20 cellular contexts compared by ENCODE assay signal in the genomic region with DNA sequence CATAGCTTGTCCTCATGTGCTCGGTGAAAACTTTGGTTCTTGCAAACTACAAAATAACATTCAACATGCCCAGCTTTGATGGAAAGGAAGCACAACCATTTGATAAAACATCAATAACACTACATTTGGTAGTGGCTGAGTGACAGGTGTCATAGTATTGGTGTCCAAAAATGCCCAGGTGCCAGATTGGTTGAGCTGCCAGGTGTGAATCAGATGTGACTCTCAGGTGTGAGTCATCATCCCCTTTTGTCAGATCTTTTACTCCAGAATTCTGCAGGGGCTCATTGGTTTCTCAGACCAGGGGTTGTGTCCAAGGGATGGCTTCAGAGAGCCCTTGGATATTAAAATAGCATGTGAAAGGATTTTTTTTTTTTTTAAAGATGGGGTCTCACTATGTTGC. TPM values are rescaled to one million over a fixed set of nuclear protein-coding genes. Genes with fewer than 3 reads are reported as not detected.
A peak's percentile ranks its signal among the peaks of the same experiment; 100 is the strongest.
DNase-seq lines count a peak whose midpoint lies in the region; ATAC-seq and TF ChIP-seq lines count a peak whose summit lies in the region.
"Had no signal": no experiment of that assay in that cellular context is flagged by ENCODE, and none has a peak within 500 bp of the region (broad histone marks: within the 10 kb centered on the region; RNA-seq: fewer than 3 reads in every experiment).

No MANE protein-coding gene starts in this region.

- intact Hi-C loops in CD4-positive, alpha-beta memory T cell (cut with micrococcal nuclease), result no loop called here

- peaks cover 96% of the 10 kb centered on the region for H3K36me3 ChIP-seq in CD4-positive, alpha-beta memory T cell (ENCODE audit: insufficient read depth, low read length)

- peaks cover 96% of the 10 kb centered on the region for H3K36me3 Mint-ChIP-seq in activated T-cell treated with anti-CD3 and anti-CD28 coated beads, Interleukin-2, amount 50 U/mL, for 24 hours (ENCODE audit: low read depth)
- peaks cover 51 to 87% of the 10 kb centered on the region in 2 donors for H3K36me3 Mint-ChIP-seq in CD4-positive, alpha-beta memory T cell
- peaks cover 30% of the 10 kb centered on the region for H3K36me3 Mint-ChIP-seq in mesothelial cell of epicardium

- no peak overlapping the region for H3K4me3 ChIP-seq in CD4-positive, alpha-beta memory T cell (ENCODE audit: low read length in 2 of 2)
- H3K4me3 ChIP-seq: cardiac muscle cell, SJSA1, spleen had no signal

- H3K27me3 ChIP-seq in CD4-positive, alpha-beta memory T cell (ENCODE audit: insufficient read depth, low read length), result no peaks in the 10 kb centered on the region
- H3K27me3 ChIP-seq: cardiac muscle cell, SJSA1, spleen had no signal

- no peak overlapping the region for H3K27ac ChIP-seq in CD4-positive, alpha-beta memory T cell (ENCODE audit: low read depth, low read length)
- H3K27ac ChIP-seq in VCaP, result peak overlapping the region; percentile 63
- H3K27ac ChIP-seq: C4-2B, cardiac muscle cell, SJSA1, spleen had no signal

- CTCF ChIA-PET in CD4-positive, alpha-beta memory T cell (lab: Charles Lee; ENCODE audit: partially characterized antibody), result interaction anchor here (0.8 to 6.7 kb wide), 8 partner anchors 12 to 130 kb away, joined by 3 to 75 read pairs (median 4); no protein-coding TSS in a partner anchor

- H3K9me3 ChIP-seq in CD4-positive, alpha-beta memory T cell (ENCODE audit: control insufficient read depth in 1 of 2, low read length in 2 of 2), result no peaks in the 10 kb centered on the region
- H3K9me3 ChIP-seq: SJSA1, spleen had no signal

- no peaks in the 10 kb centered on the region for H3K9me3 Mint-ChIP-seq in activated T-cell treated with anti-CD3 and anti-CD28 coated beads, Interleukin-2, amount 50 U/mL, for 24 hours
- peaks cover 0 to 1% (median 0%) of the 10 kb centered on the region in 8 donors for H3K9me3 Mint-ChIP-seq in CD4-positive, alpha-beta memory T cell
- H3K9me3 Mint-ChIP-seq in mesothelial cell of epicardium, result no peaks in the 10 kb centered on the region
- H3K9me3 Mint-ChIP-seq: naive thymus-derived CD8-positive, alpha-beta T cell; T-helper 1 cell treated with Interleukin-12 subunit alpha and Interleukin-12 subunit beta and Interleukin-4 antibody, amounts not matched to agents 30 μg/mL and 1 μg/mL, for 36 hours had no signal

- POLR2A ChIA-PET in CD4-positive, alpha-beta memory T cell (lab: Charles Lee; ENCODE audit: partially characterized antibody), result interaction anchor here (0.8 to 1.8 kb wide), 3 partner anchors 20 to 131 kb away, joined by 3 to 6 read pairs (median 5); no protein-coding TSS in a partner anchor

- H3K27ac Mint-ChIP-seq in activated T-cell treated with anti-CD3 and anti-CD28 coated beads, Interleukin-2, amount 50 U/mL, for 24 hours, result peak overlapping the region; percentile 77
- peak overlapping the region in 4 of 7 donors; percentile 23 to 52 (median 36) for H3K27ac Mint-ChIP-seq in CD4-positive, alpha-beta memory T cell
- peak overlapping the region; percentile 30 for H3K27ac Mint-ChIP-seq in mesothelial cell of epicardium
- H3K27ac Mint-ChIP-seq: T-helper 1 cell treated with Interleukin-12 subunit alpha and Interleukin-12 subunit beta and Interleukin-4 antibody, amounts not matched to agents 30 μg/mL and 1 μg/mL, for 36 hours had no signal

- TF ChIP-seq CTCF in VCaP (conservative IDR thresholded peaks at IDR 0.05), result no peak
- no peak for TF ChIP-seq CTCF in mesothelial cell of epicardium (IDR thresholded peaks at IDR 0.05; ENCODE audit: unreplicated experiment)

- no peaks in the 10 kb centered on the region for H3K27me3 Mint-ChIP-seq in activated T-cell treated with anti-CD3 and anti-CD28 coated beads, Interleukin-2, amount 50 U/mL, for 24 hours
- H3K27me3 Mint-ChIP-seq in CD4-positive, alpha-beta memory T cell, result no peaks in the 10 kb centered on the region
- H3K27me3 Mint-ChIP-seq in mesothelial cell of epicardium (ENCODE audit: low read depth), result no peaks in the 10 kb centered on the region
- H3K27me3 Mint-ChIP-seq: naive thymus-derived CD8-positive, alpha-beta T cell had no signal

- H3K4me1 Mint-ChIP-seq in activated T-cell treated with anti-CD3 and anti-CD28 coated beads, Interleukin-2, amount 50 U/mL, for 24 hours (ENCODE audit: low read depth), result peaks cover 13% of the 10 kb centered on the region
- H3K4me1 Mint-ChIP-seq in CD4-positive, alpha-beta memory T cell, result peaks cover 0 to 5% (median under 1%) of the 10 kb centered on the region in 4 donors
- peaks cover 11% of the 10 kb centered on the region for H3K4me1 Mint-ChIP-seq in mesothelial cell of epicardium

- ATAC-seq in HG03025 (IDR thresholded peaks at IDR 0.05; ENCODE audit: low FRiP score, unreplicated experiment), result no peak
- ATAC-seq in GM18498 (IDR thresholded peaks at IDR 0.05; ENCODE audit: unreplicated experiment), result no peak
- ATAC-seq: naive thymus-derived CD8-positive, alpha-beta T cell; Panc1 had no signal

- H3K4me3 Mint-ChIP-seq in activated T-cell treated with anti-CD3 and anti-CD28 coated beads, Interleukin-2, amount 50 U/mL, for 24 hours, result no peak overlapping the region
- no peak overlapping the region for H3K4me3 Mint-ChIP-seq in CD4-positive, alpha-beta memory T cell
- no peak overlapping the region for H3K4me3 Mint-ChIP-seq in mesothelial cell of epicardium
- H3K4me3 Mint-ChIP-seq: naive thymus-derived CD8-positive, alpha-beta T cell; T-helper 1 cell treated with Interleukin-12 subunit alpha and Interleukin-12 subunit beta and Interleukin-4 antibody, amounts not matched to agents 30 μg/mL and 1 μg/mL, for 36 hours had no signal

- no peaks in the 10 kb centered on the region for H3K4me1 ChIP-seq in CD4-positive, alpha-beta memory T cell (ENCODE audit: insufficient read depth, low read length)
- H3K4me1 ChIP-seq: SJSA1, spleen had no signal

- DNase-seq in activated T-cell treated with anti-CD3 and anti-CD28 coated beads, Interleukin-2, amount 50 U/mL, for 24 hours, result no peak
- DNase-seq in activated T-cell treated with anti-CD3 and anti-CD28 coated beads, Interleukin-2, amount 50 U/mL, for 1 hour, result no peak
- no peak for DNase-seq in CD4-positive, alpha-beta memory T cell
- DNase-seq in mesothelial cell of epicardium (ENCODE audit: low spot score in 2 of 2, unreplicated experiment in 2 of 2), result no peak
- no peak for DNase-seq in 8988T
- DNase-seq: glutamatergic neuron; naive thymus-derived CD8-positive, alpha-beta T cell; NCI-H2107; NCI-H446 treated with DMSO at 0.1 percent for 48 hours; stimulated activated CD4-positive, alpha-beta T cell treated with anti-CD3 and anti-CD28 coated beads, Interleukin-4, amount 100 ng/mL, for 4 hours; trophoblast cell had no signal

RNA-seq across cellular contexts. Expression of a gene that starts 22.5 kb away (rescaled TPM):
- 10 to 100 TPM; 52.1 to 58.5 TPM for total RNA-seq in CD4-positive, alpha-beta memory T cell
- 10 to 100 TPM; 15.6 to 17.4 TPM for polyA plus RNA-seq in CD4-positive, alpha-beta memory T cell
- total RNA-seq in mesothelial cell of epicardium, result 54.8 to 59.2 TPM (median 57.2 TPM) in 3 replicates

RNA-seq across cellular contexts. Expression of a gene that starts 50.8 kb away (rescaled TPM):
- 10 to 100 TPM; 36.1 to 39.7 TPM for total RNA-seq in CD4-positive, alpha-beta memory T cell
- 10 to 100 TPM; 25.8 to 26.8 TPM for polyA plus RNA-seq in CD4-positive, alpha-beta memory T cell
- 21.9 to 26.6 TPM (median 23.2 TPM) in 3 replicates for total RNA-seq in mesothelial cell of epicardium
